In the genomic region with DNA sequence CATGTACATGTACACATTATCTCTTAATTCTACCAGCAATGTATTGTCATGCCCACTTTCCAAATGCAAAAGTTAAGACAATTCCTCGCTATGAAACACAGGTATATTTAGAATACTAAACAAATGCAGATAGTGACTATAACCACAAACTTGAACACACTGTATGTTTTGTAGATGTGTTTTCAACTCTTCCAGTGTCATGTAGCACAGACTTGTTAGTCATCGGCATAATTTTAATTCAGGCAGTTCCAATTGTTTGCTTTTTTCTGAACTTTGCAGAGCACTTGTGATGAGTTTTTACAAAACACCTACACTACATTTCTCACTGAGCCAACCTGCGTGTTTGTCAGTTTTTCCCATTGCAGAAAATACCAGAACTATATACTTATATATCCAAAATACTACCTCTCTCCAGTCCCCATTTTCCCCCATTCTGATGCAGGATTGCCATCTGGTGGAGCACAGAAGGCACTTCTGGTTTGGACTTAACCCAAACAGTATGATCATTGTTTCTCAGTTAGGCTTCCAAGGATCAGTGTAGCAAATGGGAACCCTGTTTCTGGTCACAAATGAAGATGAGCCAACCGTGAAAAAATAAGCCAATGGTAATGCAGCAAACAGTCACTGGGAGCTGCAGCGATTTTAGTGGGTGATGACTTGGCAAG, we compare ENCODE assay signal across 8 cellular contexts.
A peak's percentile ranks its signal among the peaks of the same experiment; 100 is the strongest.
DNase-seq lines count a peak whose midpoint lies in the region; ATAC-seq and TF ChIP-seq lines count a peak whose summit lies in the region.

No MANE protein-coding gene starts in this region.

- no peak overlapping the region for H3K4me3 ChIP-seq in GM12865 (ENCODE audit: low read depth, low read length)
- H3K4me3 ChIP-seq in SJCRH30 = peak overlapping the region; percentile 44

- peaks cover 35% of the 10 kb centered on the region for H3K4me1 ChIP-seq in SJCRH30

- TF ChIP-seq CTCF in GM12865 (IDR thresholded peaks at IDR 0.05; ENCODE audit: insufficient read depth, low read depth, low read length, missing control alignments) (peak; percentile 40), LNCAP (IDR thresholded peaks at IDR 0.05) (peak; percentile 36; the same call in 1 of the 2 replicates)

- peaks cover 3% of the 10 kb centered on the region; the same call in 1 of the 2 replicates for H3K9me3 ChIP-seq in SJCRH30 (replicated peaks)

- no peaks in the 10 kb centered on the region for H3K27me3 ChIP-seq in SJCRH30

- H3K36me3 ChIP-seq in SJCRH30 = 0 out of 2 replicates have a peak, but pooled peaks cover under 1% of the 10 kb centered on the region

- H3K27ac ChIP-seq in SJCRH30 = peak overlapping the region; percentile 87

- peak; percentile 26 for DNase-seq in GM12865 (ENCODE audit: low read depth)
- peak; percentile 73 to 93 for DNase-seq in SJCRH30
- DNase-seq in fibroblast of peridontal ligament (ENCODE audit: extremely low read depth) = peak; percentile 20
- peak; percentile 56 for DNase-seq in occipital lobe (lab: John Stamatoyannopoulos, UW)
- no peak for DNase-seq in T-helper 2 cell
- no peak for DNase-seq in activated CD8-positive, alpha-beta memory T cell treated with anti-CD3 and anti-CD28 coated beads, Interleukin-2, amount 50 U/mL, for 4 hours

- ATAC-seq in GM19328 (IDR thresholded peaks at IDR 0.05; ENCODE audit: unreplicated experiment) = no peak

Comparison
In these comparisons a context has a peak if more than half of its experiments do, and no peak if none do; other contexts are left out.
1. DNase-seq: peak in GM12865 (single experiment), SJCRH30 (2 of 2), fibroblast of peridontal ligament (single experiment) and occipital lobe (single experiment); none in T-helper 2 cell (0 of 5) and activated CD8-positive, alpha-beta memory T cell treated with anti-CD3 and anti-CD28 coated beads, Interleukin-2, amount 50 U/mL, for 4 hours (single experiment).